Comparison of ENCODE assay signal across 35 cellular contexts in genomic region chr6:55545791-55546190, GRCh38. TPM values are rescaled to one million over a fixed set of nuclear protein-coding genes. Genes with fewer than 3 reads are reported as not detected.
"Had no signal": no experiment of that assay in that cellular context is flagged by ENCODE, and none has a peak within 500 bp of the region (broad histone marks: within the 10 kb centered on the region; RNA-seq: fewer than 3 reads in every experiment).

No MANE protein-coding gene starts in this region.

- H3K9me3 ChIP-seq: MG63 had no signal

- H3K27me3 ChIP-seq: MG63 had no signal

- H3K4me3 ChIP-seq: MG63 had no signal

- H3K36me3 ChIP-seq: MG63 had no signal

- H3K4me2 ChIP-seq: KMS-11 had no signal

- H3K27ac ChIP-seq: KMS-11 had no signal

- DNase-seq: Karpas-422, Kasumi-1, MG63, MM.1S, MV-4-11, NCI-H1048, NCI-H1092, NCI-H1092 treated with DMSO at 0.1 percent for 48 hours, NCI-H1105, NCI-H1105 treated with DMSO at 0.1 percent for 48 hours, NCI-H1417, NCI-H1417 treated with DMSO at 0.1 percent for 48 hours, NCI-H1436, NCI-H1436 treated with DMSO at 0.1 percent for 48 hours, NCI-H146, NCI-H1694, NCI-H1694 treated with DMSO at 0.1 percent for 48 hours, NCI-H187, NCI-H187 treated with DMSO at 0.1 percent for 48 hours, NCI-H1930, NCI-H2029, NCI-H2029 treated with DMSO at 0.1 percent for 48 hours, NCI-H2081, NCI-H2081 treated with DMSO at 0.1 percent for 48 hours, NCI-H2107, NCI-H2171, NCI-H2171 treated with DMSO at 0.1 percent for 48 hours, NCI-H2227 treated with DMSO at 0.1 percent for 48 hours, NCI-H226, NCI-H345, NCI-H446, NCI-H446 treated with DMSO at 0.1 percent for 48 hours, NCI-H510A had no signal

RNA-seq across cellular contexts. Expression of gene HMGCLL1, which starts 33.2 kb away (rescaled TPM):
- total RNA-seq: LHCN-M2 had no signal
